In the genomic region with DNA sequence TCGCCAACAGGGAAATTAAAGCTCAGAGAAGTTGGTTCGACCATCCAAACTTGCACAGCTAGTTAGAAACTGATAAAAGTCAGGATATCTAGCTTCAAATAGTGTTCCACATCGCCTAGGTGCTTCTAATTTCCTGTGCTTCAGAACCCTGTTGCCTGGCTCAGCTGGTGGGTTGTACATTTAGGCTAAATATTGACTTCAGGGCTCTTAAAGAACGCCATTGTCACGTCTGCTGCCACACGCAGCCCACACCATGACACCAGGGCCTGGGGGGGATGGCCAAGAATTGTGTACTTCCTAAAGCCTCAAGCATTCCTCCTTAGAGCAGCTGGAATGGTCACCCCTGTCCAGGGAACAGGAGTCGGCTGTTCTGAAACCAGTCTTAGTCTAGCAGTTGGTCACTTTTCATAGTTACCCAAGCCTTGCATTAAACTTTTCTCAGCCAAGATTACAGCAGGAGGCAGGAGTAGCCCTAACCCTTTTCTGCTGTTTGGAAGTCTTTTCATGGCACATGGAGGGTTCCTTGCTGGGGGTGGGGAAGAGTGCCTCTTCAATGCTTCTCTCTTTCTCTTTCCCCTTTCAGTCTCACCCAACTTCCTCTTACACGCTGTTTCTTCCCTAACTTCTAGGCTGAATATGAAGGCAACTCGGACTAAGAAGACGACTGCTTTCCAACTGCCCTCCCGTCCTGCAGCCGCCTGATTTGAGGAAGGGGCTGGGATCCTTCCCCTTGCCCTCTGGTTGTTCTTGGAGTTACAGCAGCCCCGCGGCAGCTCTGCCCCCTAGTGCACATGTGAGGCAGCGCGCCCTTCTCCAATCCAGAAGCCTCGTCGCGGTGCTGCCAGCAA, we compare ENCODE assay signal across 8 cellular contexts. TPM values are rescaled to one million over a fixed set of nuclear protein-coding genes. Genes with fewer than 3 reads are reported as not detected.
A peak's percentile ranks its signal among the peaks of the same experiment; 100 is the strongest.
DNase-seq lines count a peak whose midpoint lies in the region; ATAC-seq, FAIRE-seq and TF ChIP-seq lines count a peak whose summit lies in the region.

No MANE protein-coding gene starts in this region.

- intact Hi-C loops in endothelial cell of umbilical vein (cut with micrococcal nuclease), result loop anchor here (1.0 to 2.0 kb wide), 5 partner anchors 61 to 809 kb away; partner anchors contain the start of gene NEK9

- H3K4me1 ChIP-seq in HEK293 (ENCODE audit: control insufficient read depth, insufficient read depth, low read length) (peaks cover 13% of the 10 kb centered on the region; the same call in 1 of the 2 replicates), NT2/D1 (ENCODE audit: insufficient read depth, insufficient read length) (no peaks in the 10 kb centered on the region), endothelial cell of umbilical vein (ENCODE audit: control insufficient read depth, extremely low read depth, insufficient read depth, low read length) (peaks cover 16% of the 10 kb centered on the region)

- H3K4me3 ChIP-seq in HEK293 (ENCODE audit: low read depth, low read length) (peak overlapping the region; percentile 68), NT2/D1 (ENCODE audit: insufficient read length, low read depth) (peak overlapping the region; percentile 13), endothelial cell of umbilical vein (replicated peaks in 1 of 3; ENCODE audit: insufficient read depth in 1 of 3, low read depth in 1 of 3, low read length in 3 of 3) (peak overlapping the region; percentile 33 to 55 (median 34))

- FAIRE-seq in endothelial cell of umbilical vein (lab: Jason Lieb, UNC), result peak; percentile 75

- ATAC-seq in HG03045 (IDR thresholded peaks at IDR 0.05; ENCODE audit: unreplicated experiment), result no peak

- H3K27me3 ChIP-seq in NT2/D1 (ENCODE audit: insufficient read depth, insufficient read length) (no peaks in the 10 kb centered on the region), endothelial cell of umbilical vein (ENCODE audit: control insufficient read depth in 2 of 2, insufficient read depth in 2 of 2, low read length in 2 of 2) (peaks cover 0 to 2% of the 10 kb centered on the region in 2 experiments)

- DNase-seq in CD1c-positive myeloid dendritic cell (ENCODE audit: extremely low spot score) (peak; percentile 86), NT2/D1 (ENCODE audit: low read depth, low spot score) (peak; percentile 72), activated T-cell treated with anti-CD3 and anti-CD28 coated beads for 24 hours (ENCODE audit: low read depth) (peak; percentile 67), endothelial cell of umbilical vein (ENCODE audit: low read depth, low spot score) (peak; percentile 82), midbrain (lab: John Stamatoyannopoulos, UW) (peak; percentile 89)
- peak; percentile 66 for DNase-seq in stimulated activated CD8-positive, alpha-beta memory T cell treated with anti-CD3 and anti-CD28 coated beads, Interleukin-4, amount 100 ng/mL, for 24 hours (ENCODE audit: low read depth)

- no peaks in the 10 kb centered on the region for H3K36me3 ChIP-seq in HEK293 (ENCODE audit: control insufficient read depth in 2 of 2, insufficient read depth in 1 of 2, low read length in 2 of 2)
- no peaks in the 10 kb centered on the region for H3K36me3 ChIP-seq in NT2/D1 (ENCODE audit: insufficient read depth, insufficient read length, low read length)
- H3K36me3 ChIP-seq in endothelial cell of umbilical vein (ENCODE audit: control insufficient read depth in 2 of 2, extremely low read depth in 1 of 2, insufficient read depth in 2 of 2, low read length in 2 of 2), result no peaks in the 10 kb centered on the region

- no peaks in the 10 kb centered on the region for H3K79me2 ChIP-seq in endothelial cell of umbilical vein (ENCODE audit: control insufficient read depth, insufficient read depth, low read length)

- H3K9me3 ChIP-seq in HEK293 (ENCODE audit: control insufficient read depth, insufficient read depth, low read depth, low read length) (no peaks in the 10 kb centered on the region), NT2/D1 (ENCODE audit: insufficient read depth, low read length) (no peaks in the 10 kb centered on the region), endothelial cell of umbilical vein (replicated peaks; ENCODE audit: control insufficient read depth, insufficient read depth, low read length) (no peaks in the 10 kb centered on the region)

- no peaks in the 10 kb centered on the region for H3K9me1 ChIP-seq in endothelial cell of umbilical vein (replicated peaks; ENCODE audit: control insufficient read depth, extremely low read depth, insufficient read depth, low read length)

- H3K9ac ChIP-seq in NT2/D1 (ENCODE audit: insufficient read length, low read depth), result peak overlapping the region; percentile 76
- H3K9ac ChIP-seq in endothelial cell of umbilical vein (replicated peaks; ENCODE audit: extremely low read depth, insufficient read depth, low read length), result peak overlapping the region; percentile 93

- no peaks in the 10 kb centered on the region for H4K20me1 ChIP-seq in endothelial cell of umbilical vein (replicated peaks; ENCODE audit: control insufficient read depth, extremely low read depth, insufficient read depth, low read length)

- dilution Hi-C loops in endothelial cell of umbilical vein (cut with MboI; ENCODE audit: extremely low pct_ligation_motif_present, low sequenced_read_pairs), result loop anchor here (25.0 kb wide), 1 partner anchor 158 kb away; the partner anchor contains the start of gene NEK9

- TF ChIP-seq CTCF in HEK293 (tag by site-specific recombination; IDR thresholded peaks at IDR 0.05), result peak; percentile 84
- TF ChIP-seq CTCF in endothelial cell of umbilical vein (IDR thresholded peaks at IDR 0.05; ENCODE audit: extremely low read depth in 1 of 2, insufficient read depth in 1 of 2, low read depth in 1 of 2, low read length in 2 of 2), result peak; percentile 97 to 99

- no peak for TF ChIP-seq POLR2A in endothelial cell of umbilical vein (IDR thresholded peaks at IDR 0.05; ENCODE audit: low read depth, low read length)

- BruUV-seq in endothelial cell of umbilical vein (replicated peaks; lab: Mats Ljungman, UMichigan), result no TSS peak

- H2AFZ ChIP-seq in endothelial cell of umbilical vein (ENCODE audit: low read depth, low read length), result peak overlapping the region; percentile 88

- peak overlapping the region; percentile 71 for H3K4me2 ChIP-seq in endothelial cell of umbilical vein (ENCODE audit: insufficient read depth, low read length)

- H3K27ac ChIP-seq in HEK293 (ENCODE audit: extremely low read depth, low read depth, low read length) (no peak overlapping the region), endothelial cell of umbilical vein (ENCODE audit: insufficient read depth, low read depth, low read length) (peak overlapping the region; percentile 88)

- POLR2A ChIA-PET in HEK293 (lab: Yijun Ruan, JAX), result interaction anchor here (0.6 to 1.3 kb wide), 4 partner anchors 18 to 169 kb away, joined by 3 to 4 read pairs (median 3); partner anchors contain the start of gene NEK9
- POLR2A ChIA-PET in endothelial cell of umbilical vein (lab: Charles Lee), result interaction anchor here (0.5 to 0.8 kb wide), 5 partner anchors 9 to 364 kb away, joined by 3 to 5 read pairs (median 4); no protein-coding TSS in a partner anchor

- CTCF ChIA-PET in HEK293 (lab: Yijun Ruan, JAX), result interaction anchor here (0.6 to 5.3 kb wide), 18 partner anchors 9 to 434 kb away, joined by 3 to 45 read pairs (median 4); no protein-coding TSS in a partner anchor
- CTCF ChIA-PET in endothelial cell of umbilical vein (lab: Charles Lee), result interaction anchor here (0.5 to 10.1 kb wide), 16 partner anchors 9 to 435 kb away, joined by 3 to 175 read pairs (median 6); partner anchors contain the start of genes NEK9 and RPS6KL1

TF ChIP-seq in HEK293, 187 proteins besides CTCF, POLR2A, EP300 and RAD21 (continues in another document):
- no peak for TF ChIP-seq HOXA7 (CRISPR knock-in tag; IDR thresholded peaks at IDR 0.05; ENCODE audit: borderline replicate concordance)
- no peak for TF ChIP-seq ZNF302 (tag by site-specific recombination; IDR thresholded peaks at IDR 0.05; ENCODE audit: low read depth)
- TF ChIP-seq ZNF585B (tag by site-specific recombination; IDR thresholded peaks at IDR 0.05), result no peak
- peak; percentile 54 for TF ChIP-seq ZNF335 (tag by site-specific recombination; conservative IDR thresholded peaks at IDR 0.05)
- no peak for TF ChIP-seq ZNF514 (tag by site-specific recombination; IDR thresholded peaks at IDR 0.05)
- TF ChIP-seq TCF7L2 (IDR thresholded peaks at IDR 0.05; ENCODE audit: borderline replicate concordance, low read depth, low read length), result no peak
- TF ChIP-seq ZNF157 (tag by site-specific recombination; IDR thresholded peaks at IDR 0.05), result no peak

TF ChIP-seq in endothelial cell of umbilical vein, 7 proteins besides CTCF, POLR2A, EP300 and RAD21:
- TF ChIP-seq POLR2AphosphoS5 (IDR thresholded peaks at IDR 0.05; ENCODE audit: insufficient read depth, low read depth, low read length) (no peak), EZH2 (IDR thresholded peaks at IDR 0.05; ENCODE audit: borderline replicate concordance, low read depth, low read length, severe bottlenecking) (no peak), JUN (IDR thresholded peaks at IDR 0.05; ENCODE audit: borderline replicate concordance, insufficient read depth, insufficient read length, low read depth) (no peak), FOS (IDR thresholded peaks at IDR 0.05; ENCODE audit: borderline replicate concordance, insufficient read depth, low read length) (no peak), GATA2 (IDR thresholded peaks at IDR 0.05; ENCODE audit: insufficient read depth, insufficient read length, low read depth, low read length) (no peak), MYC (IDR thresholded peaks at IDR 0.05; ENCODE audit: low read depth, low read length) (no peak)
- TF ChIP-seq, protein P1, sequence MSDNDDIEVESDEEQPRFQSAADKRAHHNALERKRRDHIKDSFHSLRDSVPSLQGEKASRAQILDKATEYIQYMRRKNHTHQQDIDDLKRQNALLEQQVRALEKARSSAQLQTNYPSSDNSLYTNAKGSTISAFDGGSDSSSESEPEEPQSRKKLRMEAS (IDR thresholded peaks at IDR 0.05; ENCODE audit: insufficient read depth, insufficient read length), result no peak

RNA-seq across cellular contexts. Expression of gene FOS, which starts 17.1 kb away (rescaled TPM):
- 9.2 and 63.2 TPM in 2 replicates for total RNA-seq in endothelial cell of umbilical vein
- 41.6 and 55.6 TPM in 2 replicates for polyA plus RNA-seq in endothelial cell of umbilical vein
- 26.6 and 60.9 TPM in 2 replicates for polyA plus RNA-seq in endothelial cell of umbilical vein (2011; cell fraction: cytosol; rRNA removed)
- polyA plus RNA-seq in endothelial cell of umbilical vein (2011; cell fraction: nucleus; rRNA removed), result 187 and 302 TPM in 2 replicates
- 1.9 and 7.0 TPM in 2 replicates for polyA plus RNA-seq in endothelial cell of umbilical vein (2012)
- 38.7 and 58.4 TPM in 2 replicates for polyA minus RNA-seq in endothelial cell of umbilical vein
- 55.3 TPM for polyA minus RNA-seq in endothelial cell of umbilical vein (2011; cell fraction: cytosol; rRNA and poly(A)+ RNA removed)
- 149 and 293 TPM in 2 replicates for polyA minus RNA-seq in endothelial cell of umbilical vein (2011; cell fraction: nucleus; rRNA and poly(A)+ RNA removed)

Comparison
In these comparisons a context has a peak if more than half of its experiments do, and no peak if none do; other contexts are left out.
1. H3K4me3 ChIP-seq: peak in every context shown above with its lines; median percentile 68 in HEK293; 34 in endothelial cell of umbilical vein; 13 in NT2/D1.